Comparison of ENCODE assay signal across 8 cellular contexts in the genomic region with DNA sequence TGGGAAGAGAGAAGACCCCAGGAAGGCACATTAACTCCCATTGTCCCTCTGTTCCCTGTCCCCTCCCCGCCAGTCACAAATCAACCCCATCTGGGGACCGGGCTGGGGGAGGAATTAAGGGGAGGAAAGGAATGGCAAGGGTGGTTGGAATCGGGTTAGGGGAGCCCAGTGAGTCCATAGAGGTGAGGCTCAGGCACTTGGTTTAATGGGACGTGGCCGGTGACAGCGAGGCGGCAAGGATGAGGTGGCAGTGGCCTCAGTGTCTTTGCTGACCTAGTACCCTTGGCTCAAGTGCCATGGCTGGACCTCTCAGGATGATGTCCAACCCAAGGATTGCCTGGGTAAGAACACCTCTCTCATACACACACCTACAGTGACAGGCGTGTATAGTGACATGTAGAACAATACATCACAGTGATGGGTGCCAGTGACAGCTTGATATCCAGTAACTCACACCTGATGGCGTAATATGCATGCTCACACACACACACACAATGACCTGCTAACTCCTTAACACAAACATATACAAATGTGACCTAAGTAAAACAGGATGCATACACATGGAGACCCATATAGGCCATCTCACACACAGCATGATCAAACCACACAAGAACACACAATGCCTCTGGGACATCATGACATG. TPM values are rescaled to one million over a fixed set of nuclear protein-coding genes. Genes with fewer than 3 reads are reported as not detected.
DNase-seq lines count a peak whose midpoint lies in the region; ATAC-seq and TF ChIP-seq lines count a peak whose summit lies in the region.

No MANE protein-coding gene starts in this region.

- H3K27me3 Mint-ChIP-seq in progenitor cell of endocrine pancreas, result no peaks in the 10 kb centered on the region

- H3K27ac Mint-ChIP-seq in progenitor cell of endocrine pancreas, result peak overlapping the region; percentile 93

- H3K4me3 Mint-ChIP-seq in progenitor cell of endocrine pancreas (ENCODE audit: low read depth), result peak overlapping the region; percentile 76

- peak overlapping the region; percentile 54; the same call in 1 of the 2 replicates for H3K4me3 ChIP-seq in GM08714 (ENCODE audit: low read length)
- H3K4me3 ChIP-seq in Peyer's patch, result peak overlapping the region; percentile 30 to 64 (median 54)
- H3K4me3 ChIP-seq in epithelial cell of proximal tubule (ENCODE audit: low read depth, low read length), result peak overlapping the region; percentile 57

- peaks cover 15% of the 10 kb centered on the region for H3K4me1 Mint-ChIP-seq in progenitor cell of endocrine pancreas (ENCODE audit: low read depth)

- no peaks in the 10 kb centered on the region for H3K9me3 ChIP-seq in Peyer's patch

- peak in 1 of 3 donors; percentile 46 for DNase-seq in Peyer's patch
- no peak for DNase-seq in epithelial cell of proximal tubule (ENCODE audit: low read depth)
- no peak for DNase-seq in progenitor cell of endocrine pancreas (ENCODE audit: low spot score, unreplicated experiment)
- DNase-seq in activated effector memory CD4-positive, alpha-beta T cell treated with Interleukin-2 at 50 U/mL for 16 hours, result no peak
- no peak for DNase-seq in stimulated activated naive CD4-positive, alpha-beta T cell (lab: John Stamatoyannopoulos, UW)
- DNase-seq in D341Med (ENCODE audit: low spot score), result no peak

- no peak for TF ChIP-seq CTCF in Peyer's patch (IDR thresholded peaks at IDR 0.05)
- no peak for TF ChIP-seq CTCF in epithelial cell of proximal tubule (conservative IDR thresholded peaks at IDR 0.05; ENCODE audit: low read depth, low read length)
- no peak for TF ChIP-seq CTCF in progenitor cell of endocrine pancreas (IDR thresholded peaks at IDR 0.05; ENCODE audit: unreplicated experiment)

- no peaks in the 10 kb centered on the region for H3K36me3 ChIP-seq in Peyer's patch

- TF ChIP-seq POLR2A in Peyer's patch (IDR thresholded peaks at IDR 0.05), result no peak

- peaks cover 0 to 16% (median 8%) of the 10 kb centered on the region in 4 donors for H3K4me1 ChIP-seq in Peyer's patch

- no peak for ATAC-seq in HG02678 (IDR thresholded peaks at IDR 0.05; ENCODE audit: unreplicated experiment)

- no peaks in the 10 kb centered on the region for H3K36me3 Mint-ChIP-seq in progenitor cell of endocrine pancreas (ENCODE audit: insufficient read depth)

- H3K27me3 ChIP-seq in Peyer's patch, result no peaks in the 10 kb centered on the region

- H3K9me3 Mint-ChIP-seq in progenitor cell of endocrine pancreas (ENCODE audit: low read depth), result no peaks in the 10 kb centered on the region

- peak overlapping the region; percentile 68 to 85 (median 72) for H3K27ac ChIP-seq in Peyer's patch

RNA-seq across cellular contexts. Expression of a gene that starts 12.3 kb away (rescaled TPM):
- total RNA-seq in Peyer's patch (10 to 100 TPM in 1 of 4 donors, 1 to 10 TPM in 3; 3.5 to 11.6 (median 5.5) TPM), epithelial cell of proximal tubule (0.14 and 2.9 TPM in 2 replicates), progenitor cell of endocrine pancreas (4.4 and 5.5 TPM in 2 replicates)

RNA-seq across cellular contexts. Expression of a gene that starts 13.0 kb away (rescaled TPM):
- total RNA-seq in Peyer's patch (100 to 1,000 TPM; 142 to 367 (median 173) TPM), epithelial cell of proximal tubule (39.8 and 48.4 TPM in 2 replicates), progenitor cell of endocrine pancreas (138 and 148 TPM in 2 replicates)

RNA-seq across cellular contexts. Expression of a gene that starts 48.0 kb away (rescaled TPM):
- total RNA-seq in Peyer's patch, result 10 to 100 TPM in 2 of 4 donors, 1 to 10 TPM in 2; 7.7 to 25.6 (median 11.2) TPM
- total RNA-seq in epithelial cell of proximal tubule, result 118 and 159 TPM in 2 replicates
- 39.3 and 44.1 TPM in 2 replicates for total RNA-seq in progenitor cell of endocrine pancreas

RNA-seq across cellular contexts. Expression of a gene that starts 55.4 kb away (rescaled TPM):
- total RNA-seq in Peyer's patch (not detected), epithelial cell of proximal tubule (not detected in 2 replicates), progenitor cell of endocrine pancreas (0.69 and 2.4 TPM in 2 replicates)
